9 cellular contexts compared by ENCODE assay signal in the genomic region with DNA sequence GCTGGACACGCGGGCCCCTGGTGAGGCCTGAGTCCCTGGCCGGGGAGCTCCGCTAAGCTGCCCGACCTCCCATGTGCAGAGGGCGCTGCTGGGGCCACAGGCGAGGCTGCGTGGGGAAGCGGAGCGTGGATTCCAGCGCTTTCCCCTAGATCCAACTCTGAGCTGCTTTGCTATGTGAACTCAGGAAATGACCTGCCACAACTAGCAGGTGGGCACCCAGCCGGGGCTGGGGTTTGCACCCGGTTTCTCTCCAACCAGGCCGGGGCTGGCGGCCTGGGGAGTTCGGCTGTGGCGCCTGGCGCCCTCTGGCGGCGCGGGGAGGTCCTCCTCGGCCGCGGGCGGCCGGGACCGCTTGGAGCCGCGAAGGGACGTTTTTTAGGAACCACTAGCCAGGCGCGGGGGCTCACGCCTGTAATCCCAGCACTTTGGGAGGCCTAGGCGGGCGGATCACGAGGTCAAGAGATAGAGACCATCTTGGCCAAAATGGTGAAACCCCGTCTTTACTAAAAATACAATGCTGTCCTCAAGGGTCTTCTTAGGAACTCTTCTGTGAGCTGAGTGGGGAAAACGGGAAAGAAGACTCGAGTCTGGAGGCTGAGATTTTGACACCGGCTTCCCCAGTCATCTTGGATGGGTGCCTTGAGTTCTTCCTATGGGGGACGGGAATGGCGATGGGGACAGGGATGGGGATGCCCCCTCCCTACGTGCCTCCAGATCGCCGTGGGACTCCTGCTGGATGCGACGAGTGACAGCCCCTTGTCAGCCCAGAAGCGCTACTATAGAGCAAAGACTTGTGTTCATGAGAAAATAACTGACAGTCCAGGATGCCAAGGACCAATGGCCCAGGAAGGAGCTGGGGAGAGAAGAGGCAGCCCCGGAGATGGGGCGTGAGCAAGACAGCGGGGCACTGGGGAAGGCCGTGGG. TPM values are rescaled to one million over a fixed set of nuclear protein-coding genes. Genes with fewer than 3 reads are reported as not detected.
A peak's percentile ranks its signal among the peaks of the same experiment; 100 is the strongest.
DNase-seq lines count a peak whose midpoint lies in the region; ATAC-seq and TF ChIP-seq lines count a peak whose summit lies in the region.
"Had no signal": no experiment of that assay in that cellular context is flagged by ENCODE, and none has a peak within 500 bp of the region (broad histone marks: within the 10 kb centered on the region; RNA-seq: fewer than 3 reads in every experiment).

No MANE protein-coding gene starts in this region.

- H3K36me3 ChIP-seq in esophagus muscularis mucosa (peaks cover 0 to 28% (median 19%) of the 10 kb centered on the region in 4 donors), stomach (peaks cover 0 to 35% (median 25%) of the 10 kb centered on the region in 4 donors)

- H3K4me1 Mint-ChIP-seq in activated CD8-positive, alpha-beta memory T cell treated with anti-CD3 and anti-CD28 coated beads, Interleukin-2, amount 10 ng/mL, durations not matched to agents 7 days and 5 days, result no peaks in the 10 kb centered on the region
- H3K4me1 Mint-ChIP-seq in nephron, result peaks cover 7% of the 10 kb centered on the region

- TF ChIP-seq EP300 in esophagus muscularis mucosa (IDR thresholded peaks at IDR 0.05) (no peak), stomach (IDR thresholded peaks at IDR 0.05) (no peak)

- H3K4me3 ChIP-seq in esophagus muscularis mucosa (peak overlapping the region; percentile 5 to 21 (median 11)), stomach (no peak overlapping the region)

- H3K9me3 Mint-ChIP-seq in activated CD8-positive, alpha-beta memory T cell treated with anti-CD3 and anti-CD28 coated beads, Interleukin-2, amount 10 ng/mL, durations not matched to agents 7 days and 5 days (ENCODE audit: low read depth), result no peaks in the 10 kb centered on the region
- H3K9me3 Mint-ChIP-seq in nephron, result no peaks in the 10 kb centered on the region

- no peak overlapping the region for H3K4me3 Mint-ChIP-seq in activated CD8-positive, alpha-beta memory T cell treated with anti-CD3 and anti-CD28 coated beads, Interleukin-2, amount 10 ng/mL, durations not matched to agents 7 days and 5 days
- H3K4me3 Mint-ChIP-seq in nephron, result no peak overlapping the region
- H3K4me3 Mint-ChIP-seq: activated naive CD8-positive, alpha-beta T cell had no signal

- H3K27ac ChIP-seq in esophagus muscularis mucosa (replicated peaks in 1 of 4) (no peak overlapping the region), stomach (peak overlapping the region in 2 of 5 donors; percentile 2 to 8)

- ATAC-seq in GM18861 (IDR thresholded peaks at IDR 0.05; ENCODE audit: unreplicated experiment) (peak; percentile 72), HG03521 (IDR thresholded peaks at IDR 0.05; ENCODE audit: unreplicated experiment) (peak; percentile 64), HG03520 (IDR thresholded peaks at IDR 0.05; ENCODE audit: unreplicated experiment) (no peak)
- ATAC-seq in activated CD8-positive, alpha-beta memory T cell treated with anti-CD3 and anti-CD28 coated beads, Interleukin-2, amount 10 ng/mL, durations not matched to agents 7 days and 5 days, result peak; percentile 93

- H3K36me3 Mint-ChIP-seq in activated CD8-positive, alpha-beta memory T cell treated with anti-CD3 and anti-CD28 coated beads, Interleukin-2, amount 10 ng/mL, durations not matched to agents 7 days and 5 days, result no peaks in the 10 kb centered on the region
- H3K36me3 Mint-ChIP-seq in nephron (ENCODE audit: low read depth), result peaks cover 18% of the 10 kb centered on the region
- H3K36me3 Mint-ChIP-seq: activated naive CD8-positive, alpha-beta T cell had no signal

- CTCF ChIA-PET in activated CD8-positive, alpha-beta memory T cell treated with anti-CD3 and anti-CD28 coated beads, Interleukin-2, amount 10 ng/mL, durations not matched to agents 7 days and 5 days (lab: Charles Lee), result interaction anchor here (0.6 to 5.1 kb wide), 28 partner anchors 9 to 438 kb away, joined by 3 to 39 read pairs (median 4); partner anchors contain the start of genes EPHX1, PYCR2, SRP9 and TMEM63A

- H3K27ac Mint-ChIP-seq in activated CD8-positive, alpha-beta memory T cell treated with anti-CD3 and anti-CD28 coated beads, Interleukin-2, amount 10 ng/mL, durations not matched to agents 7 days and 5 days, result no peak overlapping the region
- no peak overlapping the region for H3K27ac Mint-ChIP-seq in nephron

- H3K4me1 ChIP-seq in esophagus muscularis mucosa (peaks cover 0 to 13% (median 10%) of the 10 kb centered on the region in 4 donors), stomach (peaks cover 0 to 41% (median 15%) of the 10 kb centered on the region in 4 donors)

- TF ChIP-seq POLR2A in esophagus muscularis mucosa (IDR thresholded peaks at IDR 0.05; ENCODE audit: low read depth), result no peak
- no peak for TF ChIP-seq POLR2A in stomach (IDR thresholded peaks at IDR 0.05)

- 64% methylated on average over 24 of the region's 52 CpGs for WGBS in esophagus muscularis mucosa
- 31 to 47% (median 35%) methylated on average over 33 to 52 of the region's 52 CpGs for WGBS in stomach, 5 donors

- H3K9me3 ChIP-seq in esophagus muscularis mucosa (no peaks in the 10 kb centered on the region), stomach (no peaks in the 10 kb centered on the region)

- DNase-seq in activated CD8-positive, alpha-beta memory T cell treated with anti-CD3 and anti-CD28 coated beads, Interleukin-2, amount 10 ng/mL, durations not matched to agents 7 days and 5 days, result peak; percentile 74
- DNase-seq in esophagus muscularis mucosa (ENCODE audit: extremely low spot score) (no peak), stomach (peak; percentile 78), NCI-H2227 (lab: John Stamatoyannopoulos, UW; ENCODE audit: unreplicated experiment) (no peak)

- H3K27me3 ChIP-seq in esophagus muscularis mucosa, result no peaks in the 10 kb centered on the region
- H3K27me3 ChIP-seq in stomach, result no peaks in the 10 kb centered on the region

- TF ChIP-seq CTCF in esophagus muscularis mucosa (IDR thresholded peaks at IDR 0.05), result peak; percentile 91 to 98 (median 91)
- peak; percentile 81 to 96 (median 92) for TF ChIP-seq CTCF in nephron (IDR thresholded peaks at IDR 0.05; ENCODE audit: unreplicated experiment in 3 of 3)
- peak in 5 of 7 experiments; percentile 78 to 94 (median 88) for TF ChIP-seq CTCF in stomach (IDR thresholded peaks at IDR 0.05)

- intact Hi-C loops in esophagus muscularis mucosa (cut with DNase I) (loop anchor here (1.0 to 10.0 kb wide), 3 partner anchors 63 to 437 kb away; no protein-coding TSS in a partner anchor), stomach (cut with DNase I; ENCODE audit: low total_unique reads) (loop anchor here (10.0 kb wide), 2 partner anchors 127 to 437 kb away; no protein-coding TSS in a partner anchor)

- H3K27me3 Mint-ChIP-seq in activated CD8-positive, alpha-beta memory T cell treated with anti-CD3 and anti-CD28 coated beads, Interleukin-2, amount 10 ng/mL, durations not matched to agents 7 days and 5 days, result no peaks in the 10 kb centered on the region
- H3K27me3 Mint-ChIP-seq in nephron (ENCODE audit: low read depth), result peaks cover 3% of the 10 kb centered on the region
- H3K27me3 Mint-ChIP-seq: activated naive CD8-positive, alpha-beta T cell had no signal

RNA-seq across cellular contexts. Expression of gene PYCR2, which starts 12.6 kb away (rescaled TPM):
- total RNA-seq in activated CD8-positive, alpha-beta memory T cell treated with anti-CD3 and anti-CD28 coated beads, Interleukin-2, amount 10 ng/mL, durations not matched to agents 7 days and 5 days, result 100 to 1,000 TPM; 103 to 106 TPM
- total RNA-seq in esophagus muscularis mucosa (10 to 100 TPM; 37.4 to 73.6 (median 58.2) TPM), stomach (10 to 100 TPM; 20.1 to 42.9 (median 21.8) TPM)
- polyA plus RNA-seq in stomach, result 10 to 100 TPM; 39.0 to 59.4 (median 39.9) TPM

RNA-seq across cellular contexts. Expression of gene LEFTY1, which starts 22.5 kb away (rescaled TPM):
- not detected for total RNA-seq in activated CD8-positive, alpha-beta memory T cell treated with anti-CD3 and anti-CD28 coated beads, Interleukin-2, amount 10 ng/mL, durations not matched to agents 7 days and 5 days
- total RNA-seq in esophagus muscularis mucosa, result under 1 TPM in 1 of 4 donors, not detected in 3; 0.33 TPM
- total RNA-seq in stomach, result 100 to 1,000 TPM in 1 of 5 donors, under 1 TPM in 1, not detected in 3; 0.55 to 499 TPM
- polyA plus RNA-seq in stomach, result under 1 TPM; 0.37 to 0.73 (median 0.61) TPM

RNA-seq across cellular contexts. Expression of gene TMEM63A, which starts 29.3 kb away (rescaled TPM):
- 10 to 100 TPM; 50.4 to 58.7 TPM for total RNA-seq in activated CD8-positive, alpha-beta memory T cell treated with anti-CD3 and anti-CD28 coated beads, Interleukin-2, amount 10 ng/mL, durations not matched to agents 7 days and 5 days
- total RNA-seq in esophagus muscularis mucosa (10 to 100 TPM; 14.6 to 30.7 (median 24.5) TPM), stomach (100 to 1,000 TPM in 3 of 5 donors, 10 to 100 TPM in 2; 82.6 to 208 (median 101) TPM)
- 10 to 100 TPM in 2 of 3 donors, 1 to 10 TPM in 1; 5.3 to 25.7 (median 22.8) TPM for polyA plus RNA-seq in stomach

RNA-seq across cellular contexts. Expression of gene LEFTY2, which starts 29.6 kb away (rescaled TPM):
- total RNA-seq in activated CD8-positive, alpha-beta memory T cell treated with anti-CD3 and anti-CD28 coated beads, Interleukin-2, amount 10 ng/mL, durations not matched to agents 7 days and 5 days, result not detected
- total RNA-seq in esophagus muscularis mucosa, result under 1 TPM in 2 of 4 donors, not detected in 2; 0.17 to 0.98 TPM
- 100 to 1,000 TPM in 1 of 5 donors, under 1 TPM in 1, not detected in 3; 0.18 to 138 TPM for total RNA-seq in stomach
- polyA plus RNA-seq in stomach, result under 1 TPM in 1 of 3 donors, not detected in 2; 0.13 TPM

Comparison
In these comparisons a context has a peak if more than half of its experiments do, and no peak if none do; other contexts are left out.
1. DNase-seq: peak in activated CD8-positive, alpha-beta memory T cell treated with anti-CD3 and anti-CD28 coated beads, Interleukin-2, amount 10 ng/mL, durations not matched to agents 7 days and 5 days (single experiment) and stomach (single experiment); none in esophagus muscularis mucosa (single experiment) and NCI-H2227 (single experiment).
2. H3K4me3 ChIP-seq: peak in esophagus muscularis mucosa (4 of 4); none in stomach (0 of 4).
3. Peak in every context shown above with its lines, with median percentiles within 50 percentile points of each other: CTCF ChIP-seq.